In the genomic region with DNA sequence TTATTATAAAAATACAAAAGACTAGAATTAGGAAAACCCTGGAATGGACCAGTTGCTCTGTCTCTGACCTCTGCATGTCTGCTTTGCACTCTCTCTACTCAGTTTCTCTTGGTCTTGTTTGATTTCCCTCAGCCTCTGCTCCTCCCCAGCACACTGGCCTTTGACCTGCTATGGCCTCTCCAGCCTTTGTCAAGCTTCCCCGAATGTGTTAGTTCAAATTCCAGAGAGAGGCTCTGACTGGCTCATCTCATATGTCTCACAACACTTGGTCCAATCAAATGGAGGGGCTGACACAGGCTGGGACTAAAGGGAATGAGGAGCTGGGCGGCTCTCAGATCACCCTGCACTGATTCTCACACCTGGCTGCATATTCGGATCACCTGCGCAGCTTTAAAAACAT, we compare ENCODE assay signal across 1 cellular context.
A peak's percentile ranks its signal among the peaks of the same experiment; 100 is the strongest.
TF ChIP-seq lines count a peak whose summit lies in the region.

No MANE protein-coding gene starts in this region.

TF ChIP-seq in HepG2, 621 proteins besides CTCF, POLR2A, EP300 and RAD21 (continued from another document and continues in another):
- TF ChIP-seq ZBTB49 (CRISPR knock-in tag; IDR thresholded peaks at IDR 0.05; ENCODE audit: borderline replicate concordance): no peak
- TF ChIP-seq, protein P1, sequence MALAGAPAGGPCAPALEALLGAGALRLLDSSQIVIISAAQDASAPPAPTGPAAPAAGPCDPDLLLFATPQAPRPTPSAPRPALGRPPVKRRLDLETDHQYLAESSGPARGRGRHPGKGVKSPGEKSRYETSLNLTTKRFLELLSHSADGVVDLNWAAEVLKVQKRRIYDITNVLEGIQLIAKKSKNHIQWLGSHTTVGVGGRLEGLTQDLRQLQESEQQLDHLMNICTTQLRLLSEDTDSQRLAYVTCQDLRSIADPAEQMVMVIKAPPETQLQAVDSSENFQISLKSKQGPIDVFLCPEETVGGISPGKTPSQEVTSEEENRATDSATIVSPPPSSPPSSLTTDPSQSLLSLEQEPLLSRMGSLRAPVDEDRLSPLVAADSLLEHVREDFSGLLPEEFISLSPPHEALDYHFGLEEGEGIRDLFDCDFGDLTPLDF (CRISPR knock-in tag; IDR thresholded peaks at IDR 0.05): no peak
- TF ChIP-seq ZFP82 (CRISPR knock-in tag; IDR thresholded peaks at IDR 0.05; ENCODE audit: borderline replicate concordance): no peak
- TF ChIP-seq SMAD3 (CRISPR knock-in tag; IDR thresholded peaks at IDR 0.05): no peak; the same call in 1 of the 2 replicates
- TF ChIP-seq STAT6 (CRISPR knock-in tag; IDR thresholded peaks at IDR 0.05; ENCODE audit: borderline replicate concordance): no peak
- TF ChIP-seq CENPX (CRISPR knock-in tag; IDR thresholded peaks at IDR 0.05): no peak
- no peak for TF ChIP-seq TGIF2 (CRISPR knock-in tag; IDR thresholded peaks at IDR 0.05)
- no peak for TF ChIP-seq JARID2 (CRISPR knock-in tag; IDR thresholded peaks at IDR 0.05; ENCODE audit: insufficient replicate concordance)
- peak; percentile 90 for TF ChIP-seq NFYB (CRISPR knock-in tag; IDR thresholded peaks at IDR 0.05)
- TF ChIP-seq, protein P2, sequence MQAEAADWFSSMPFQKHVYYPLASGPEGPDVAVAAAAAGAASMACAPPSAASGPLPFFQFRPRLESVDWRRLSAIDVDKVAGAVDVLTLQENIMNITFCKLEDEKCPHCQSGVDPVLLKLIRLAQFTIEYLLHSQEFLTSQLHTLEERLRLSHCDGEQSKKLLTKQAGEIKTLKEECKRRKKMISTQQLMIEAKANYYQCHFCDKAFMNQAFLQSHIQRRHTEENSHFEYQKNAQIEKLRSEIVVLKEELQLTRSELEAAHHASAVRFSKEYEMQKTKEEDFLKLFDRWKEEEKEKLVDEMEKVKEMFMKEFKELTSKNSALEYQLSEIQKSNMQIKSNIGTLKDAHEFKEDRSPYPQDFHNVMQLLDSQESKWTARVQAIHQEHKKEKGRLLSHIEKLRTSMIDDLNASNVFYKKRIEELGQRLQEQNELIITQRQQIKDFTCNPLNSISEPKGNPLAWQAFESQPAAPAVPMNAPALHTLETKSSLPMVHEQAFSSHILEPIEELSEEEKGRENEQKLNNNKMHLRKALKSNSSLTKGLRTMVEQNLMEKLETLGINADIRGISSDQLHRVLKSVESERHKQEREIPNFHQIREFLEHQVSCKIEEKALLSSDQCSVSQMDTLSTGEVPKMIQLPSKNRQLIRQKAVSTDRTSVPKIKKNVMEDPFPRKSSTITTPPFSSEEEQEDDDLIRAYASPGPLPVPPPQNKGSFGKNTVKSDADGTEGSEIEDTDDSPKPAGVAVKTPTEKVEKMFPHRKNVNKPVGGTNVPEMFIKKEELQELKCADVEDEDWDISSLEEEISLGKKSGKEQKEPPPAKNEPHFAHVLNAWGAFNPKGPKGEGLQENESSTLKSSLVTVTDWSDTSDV (CRISPR knock-in tag; IDR thresholded peaks at IDR 0.05): no peak
- no peak for TF ChIP-seq SRSF1 (optimal IDR thresholded peaks at IDR 0.05; ENCODE audit: low read depth, low read length)
- peak; percentile 27; the same call in 1 of the 2 replicates for TF ChIP-seq TCF7 (IDR thresholded peaks at IDR 0.05; ENCODE audit: low read depth)
- no peak for TF ChIP-seq ZNF619 (CRISPR knock-in tag; IDR thresholded peaks at IDR 0.05)
- TF ChIP-seq HNRNPK (IDR thresholded peaks at IDR 0.05; ENCODE audit: low read depth, low read length, poor library complexity, severe bottlenecking): no peak
- 0 out of 2 replicates have a peak, but pooled peaks have one; percentile 39 for TF ChIP-seq IKZF5 (CRISPR knock-in tag; IDR thresholded peaks at IDR 0.05)
- no peak for TF ChIP-seq ZNF160 (CRISPR knock-in tag; IDR thresholded peaks at IDR 0.05)
- TF ChIP-seq PLRG1 (conservative IDR thresholded peaks at IDR 0.05): no peak
- TF ChIP-seq RBM22 (optimal IDR thresholded peaks at IDR 0.05; ENCODE audit: low read length): no peak
- TF ChIP-seq SNAI1 (CRISPR knock-in tag; IDR thresholded peaks at IDR 0.05; ENCODE audit: borderline replicate concordance): no peak
- peak; percentile 83; the same call in 1 of the 2 replicates for TF ChIP-seq SOX5 (CRISPR knock-in tag; IDR thresholded peaks at IDR 0.05; ENCODE audit: borderline replicate concordance)
- 0 out of 2 replicates have a peak, but pooled peaks have one; percentile 35 for TF ChIP-seq ZNF747 (CRISPR knock-in tag; IDR thresholded peaks at IDR 0.05; ENCODE audit: borderline replicate concordance)
- TF ChIP-seq RELA (CRISPR knock-in tag; IDR thresholded peaks at IDR 0.05): no peak
- no peak for TF ChIP-seq FIP1L1 (IDR thresholded peaks at IDR 0.05; ENCODE audit: borderline replicate concordance, insufficient read depth, low read depth, low read length)
- no peak for TF ChIP-seq ZNF572 (CRISPR knock-in tag; IDR thresholded peaks at IDR 0.05)
- TF ChIP-seq, protein P3, sequence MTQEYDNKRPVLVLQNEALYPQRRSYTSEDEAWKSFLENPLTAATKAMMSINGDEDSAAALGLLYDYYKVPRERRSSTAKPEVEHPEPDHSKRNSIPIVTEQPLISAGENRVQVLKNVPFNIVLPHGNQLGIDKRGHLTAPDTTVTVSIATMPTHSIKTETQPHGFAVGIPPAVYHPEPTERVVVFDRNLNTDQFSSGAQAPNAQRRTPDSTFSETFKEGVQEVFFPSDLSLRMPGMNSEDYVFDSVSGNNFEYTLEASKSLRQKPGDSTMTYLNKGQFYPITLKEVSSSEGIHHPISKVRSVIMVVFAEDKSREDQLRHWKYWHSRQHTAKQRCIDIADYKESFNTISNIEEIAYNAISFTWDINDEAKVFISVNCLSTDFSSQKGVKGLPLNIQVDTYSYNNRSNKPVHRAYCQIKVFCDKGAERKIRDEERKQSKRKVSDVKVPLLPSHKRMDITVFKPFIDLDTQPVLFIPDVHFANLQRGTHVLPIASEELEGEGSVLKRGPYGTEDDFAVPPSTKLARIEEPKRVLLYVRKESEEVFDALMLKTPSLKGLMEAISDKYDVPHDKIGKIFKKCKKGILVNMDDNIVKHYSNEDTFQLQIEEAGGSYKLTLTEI (CRISPR knock-in tag; conservative IDR thresholded peaks at IDR 0.05): no peak
- TF ChIP-seq PAWR (CRISPR knock-in tag; IDR thresholded peaks at IDR 0.05; ENCODE audit: borderline replicate concordance): no peak
- TF ChIP-seq TBP (CRISPR knock-in tag; IDR thresholded peaks at IDR 0.05): no peak
- TF ChIP-seq, protein P4, sequence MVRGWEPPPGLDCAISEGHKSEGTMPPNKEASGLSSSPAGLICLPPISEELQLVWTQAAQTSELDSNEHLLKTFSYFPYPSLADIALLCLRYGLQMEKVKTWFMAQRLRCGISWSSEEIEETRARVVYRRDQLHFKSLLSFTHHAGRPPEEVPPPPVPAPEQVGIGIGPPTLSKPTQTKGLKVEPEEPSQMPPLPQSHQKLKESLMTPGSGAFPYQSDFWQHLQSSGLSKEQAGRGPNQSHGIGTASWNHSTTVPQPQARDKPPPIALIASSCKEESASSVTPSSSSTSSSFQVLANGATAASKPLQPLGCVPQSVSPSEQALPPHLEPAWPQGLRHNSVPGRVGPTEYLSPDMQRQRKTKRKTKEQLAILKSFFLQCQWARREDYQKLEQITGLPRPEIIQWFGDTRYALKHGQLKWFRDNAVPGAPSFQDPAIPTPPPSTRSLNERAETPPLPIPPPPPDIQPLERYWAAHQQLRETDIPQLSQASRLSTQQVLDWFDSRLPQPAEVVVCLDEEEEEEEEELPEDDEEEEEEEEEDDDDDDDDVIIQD (CRISPR knock-in tag; IDR thresholded peaks at IDR 0.05; ENCODE audit: low read depth): peak; percentile 100
- no peak for TF ChIP-seq BRF2 (CRISPR knock-in tag; IDR thresholded peaks at IDR 0.05)
- no peak for TF ChIP-seq TMF1 (CRISPR knock-in tag; IDR thresholded peaks at IDR 0.05; ENCODE audit: low read depth)
- no peak for TF ChIP-seq NPAS2 (CRISPR knock-in tag; IDR thresholded peaks at IDR 0.05; ENCODE audit: borderline replicate concordance)
- TF ChIP-seq ZNF337 (CRISPR knock-in tag; IDR thresholded peaks at IDR 0.05; ENCODE audit: borderline replicate concordance, low read depth): no peak
- 0 out of 2 replicates have a peak, but pooled peaks have one; percentile 1 for TF ChIP-seq ZNF709 (CRISPR knock-in tag; IDR thresholded peaks at IDR 0.05)
- no peak for TF ChIP-seq ZNF205 (CRISPR knock-in tag; IDR thresholded peaks at IDR 0.05)
- TF ChIP-seq ZNF350 (CRISPR knock-in tag; IDR thresholded peaks at IDR 0.05; ENCODE audit: borderline replicate concordance, low read depth): no peak
- TF ChIP-seq, protein P5, sequence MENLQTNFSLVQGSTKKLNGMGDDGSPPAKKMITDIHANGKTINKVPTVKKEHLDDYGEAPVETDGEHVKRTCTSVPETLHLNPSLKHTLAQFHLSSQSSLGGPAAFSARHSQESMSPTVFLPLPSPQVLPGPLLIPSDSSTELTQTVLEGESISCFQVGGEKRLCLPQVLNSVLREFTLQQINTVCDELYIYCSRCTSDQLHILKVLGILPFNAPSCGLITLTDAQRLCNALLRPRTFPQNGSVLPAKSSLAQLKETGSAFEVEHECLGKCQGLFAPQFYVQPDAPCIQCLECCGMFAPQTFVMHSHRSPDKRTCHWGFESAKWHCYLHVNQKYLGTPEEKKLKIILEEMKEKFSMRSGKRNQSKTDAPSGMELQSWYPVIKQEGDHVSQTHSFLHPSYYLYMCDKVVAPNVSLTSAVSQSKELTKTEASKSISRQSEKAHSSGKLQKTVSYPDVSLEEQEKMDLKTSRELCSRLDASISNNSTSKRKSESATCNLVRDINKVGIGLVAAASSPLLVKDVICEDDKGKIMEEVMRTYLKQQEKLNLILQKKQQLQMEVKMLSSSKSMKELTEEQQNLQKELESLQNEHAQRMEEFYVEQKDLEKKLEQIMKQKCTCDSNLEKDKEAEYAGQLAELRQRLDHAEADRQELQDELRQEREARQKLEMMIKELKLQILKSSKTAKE (CRISPR knock-in tag; IDR thresholded peaks at IDR 0.05; ENCODE audit: borderline replicate concordance): no peak; the same call in 1 of the 2 replicates
- no peak for TF ChIP-seq MED8 (CRISPR knock-in tag; IDR thresholded peaks at IDR 0.05; ENCODE audit: insufficient replicate concordance)
- no peak for TF ChIP-seq CENPT (CRISPR knock-in tag; IDR thresholded peaks at IDR 0.05; ENCODE audit: low read depth)
- no peak for TF ChIP-seq PCBP2 (optimal IDR thresholded peaks at IDR 0.05; ENCODE audit: low read depth, low read length, poor library complexity, severe bottlenecking)
- TF ChIP-seq IRF2 (CRISPR knock-in tag; IDR thresholded peaks at IDR 0.05): no peak
- no peak for TF ChIP-seq ZNF263 (CRISPR knock-in tag; IDR thresholded peaks at IDR 0.05)
